ENCODE assay signal across 8 cellular contexts in the genomic region with DNA sequence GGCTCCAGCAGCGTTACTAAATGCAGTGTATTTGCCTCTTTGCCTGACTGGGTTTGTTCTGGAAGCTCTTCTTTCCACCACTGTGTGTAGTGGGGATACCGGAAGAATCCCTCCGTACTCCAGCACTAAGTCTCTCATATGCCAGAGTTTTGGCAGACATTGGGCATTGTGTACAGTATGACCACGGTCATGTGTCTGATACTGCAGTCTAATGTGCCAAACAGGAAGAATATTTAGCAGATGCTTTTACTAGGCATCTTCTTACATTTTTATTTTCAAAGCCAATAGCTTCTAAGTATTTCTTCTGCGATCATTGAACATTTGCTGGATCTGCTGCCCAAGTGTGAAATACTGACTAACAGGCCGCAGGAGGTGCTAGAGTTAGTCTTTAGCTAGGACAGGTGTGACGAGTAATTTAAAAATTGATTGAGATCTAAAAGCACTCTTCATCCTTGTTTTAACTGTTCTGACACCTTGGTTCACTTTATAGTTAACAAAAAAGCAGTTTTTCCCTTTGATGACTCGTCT. TPM values are rescaled to one million over a fixed set of nuclear protein-coding genes. Genes with fewer than 3 reads are reported as not detected.
DNase-seq lines count a peak whose midpoint lies in the region; ATAC-seq, FAIRE-seq and TF ChIP-seq lines count a peak whose summit lies in the region.

No MANE protein-coding gene starts in this region.

- no peak for TF ChIP-seq POLR2A in GM12878 (IDR thresholded peaks at IDR 0.05; ENCODE audit: low read depth, low read length)

- no peaks in the 10 kb centered on the region; a peak in 1 of 4 replicates for H3K27me3 ChIP-seq in GM12878 (replicated peaks in 1 of 2; ENCODE audit: control insufficient read depth in 2 of 2, insufficient read depth in 2 of 2, low read length in 1 of 2)

- SMC1A ChIA-PET in GM12878 (lab: Charles Lee; ENCODE audit: uncharacterized antibody, unreplicated experiment), result interaction anchor here (0.7 to 1.7 kb wide), 10 partner anchors 15 to 531 kb away, joined by 3 to 6 read pairs (median 3); no protein-coding TSS in a partner anchor

- no peaks in the 10 kb centered on the region; the same call in 2 of the 3 replicates for H3K9me3 ChIP-seq in GM12878 (replicated peaks; ENCODE audit: control insufficient read depth, insufficient read depth, low read length)

- H3K4me2 ChIP-seq in GM12878 (ENCODE audit: control insufficient read depth, insufficient read depth), result peak overlapping the region; percentile 95

- intact Hi-C loops in GM12878 (cut with micrococcal nuclease; ENCODE audit: unreplicated experiment), result loop anchor here (5.0 to 10.0 kb wide), 4 partner anchors 80 to 573 kb away; no protein-coding TSS in a partner anchor

- peak overlapping the region; percentile 36 for H3K27ac ChIP-seq in GM12878 (ENCODE audit: control insufficient read depth, insufficient read depth)

- CTCF ChIA-PET in GM12878 (lab: Yijun Ruan, JAX), result interaction anchor here (0.8 to 1.9 kb wide), 12 partner anchors 9 to 1053 kb away, joined by 3 to 15 read pairs (median 3); no protein-coding TSS in a partner anchor

- TSS peak; percentile 96 for BruUV-seq in GM12878 (replicated peaks; lab: Mats Ljungman, UMichigan)

- H2AFZ ChIP-seq in GM12878 (ENCODE audit: control insufficient read depth, low read depth, low read length), result peak overlapping the region; percentile 66

- H3K4me1 ChIP-seq in GM12878 (ENCODE audit: control insufficient read depth, insufficient read depth, low read length), result peaks cover 42% of the 10 kb centered on the region

- RAD21 ChIA-PET in GM12878 (lab: Charles Lee; ENCODE audit: unreplicated experiment), result interaction anchor here (0.7 to 1.8 kb wide), 8 partner anchors 15 to 311 kb away, joined by 3 to 5 read pairs (median 3); no protein-coding TSS in a partner anchor

- H3K9ac ChIP-seq in GM12878 (ENCODE audit: control insufficient read depth, insufficient read depth, low read length), result peak overlapping the region; percentile 43; the same call in 1 of the 2 replicates

- in situ Hi-C loops in GM12878 (cut with MboI), result no loop called here

- 28% methylated on average over 8 of the region's 8 CpGs for WGBS in GM12878 (ENCODE audit: insufficient coverage, insufficient replicate concordance, low lambda C conversion rate, missing lambda C conversion rate)

- TF ChIP-seq EP300 in GM12878 (IDR thresholded peaks at IDR 0.05; ENCODE audit: borderline replicate concordance in 1 of 2, control insufficient read depth in 1 of 2, low read depth in 2 of 2, low read length in 2 of 2), result no peak

- ATAC-seq in GM12878, result peak; percentile 5; the same call in 1 of the 3 replicates

- TF ChIP-seq CTCF in HFF-Myc (IDR thresholded peaks at IDR 0.05; ENCODE audit: low read depth, low read length, missing control alignments) (no peak), GM12878 (IDR thresholded peaks at IDR 0.05 in 2 of 3, conservative IDR thresholded peaks at IDR 0.05 in 1 of 3; ENCODE audit: control insufficient read depth in 2 of 3, extremely low read depth in 1 of 3, insufficient read depth in 1 of 3, low read depth in 3 of 3, low read length in 3 of 3) (peak; percentile 19 to 43 (median 19); a peak in 4 of 6 replicates)

- H3K4me3 ChIP-seq in HFF-Myc (replicated peaks; ENCODE audit: low read depth, low read length) (peak overlapping the region; percentile 33), GM12878 (peak overlapping the region; percentile 61)

- H4K20me1 ChIP-seq in GM12878 (ENCODE audit: control insufficient read depth, insufficient read depth), result no peaks in the 10 kb centered on the region

- H3K36me3 ChIP-seq in GM12878 (ENCODE audit: control insufficient read depth in 2 of 2, insufficient read depth in 2 of 2, low read length in 1 of 2), result no peaks in the 10 kb centered on the region

- peak; percentile 54 for TF ChIP-seq RAD21 in GM12878 (IDR thresholded peaks at IDR 0.05; ENCODE audit: insufficient read depth, low read depth, low read length)

- POLR2A ChIA-PET in GM12878 (lab: Charles Lee), result no interaction called here

- no peak for FAIRE-seq in GM12878 (lab: Jason Lieb, UNC)

- no peaks in the 10 kb centered on the region for H3K79me2 ChIP-seq in GM12878 (ENCODE audit: control insufficient read depth, insufficient read depth, low read length)

- DNase-seq in Ammon's horn (ENCODE audit: low spot score) (peak; percentile 18), HFF-Myc (ENCODE audit: extremely low read depth, low read depth) (no peak), GM12878 (ENCODE audit: low read depth, low spot score) (no peak), kidney tubule cell (ENCODE audit: low spot score) (peak; percentile 37), superior temporal gyrus (ENCODE audit: extremely low spot score) (peak; percentile 59), NCI-H2107 (lab: John Stamatoyannopoulos, UW) (no peak)
- no peak for DNase-seq in stimulated activated CD4-positive, alpha-beta T cell treated with anti-CD3 and anti-CD28 coated beads, Interleukin-15, amount 100 ng/mL, for 24 hours
- DNase-seq in activated CD8-positive, alpha-beta memory T cell treated with anti-CD3 and anti-CD28 coated beads, Interleukin-2, amount 50 U/mL, for 48 hours, result no peak

TF ChIP-seq in GM12878, 131 proteins besides CTCF, POLR2A, EP300 and RAD21:
- TF ChIP-seq MXI1 (IDR thresholded peaks at IDR 0.05; ENCODE audit: low read depth, low read length) (0 out of 2 replicates have a peak, but pooled peaks have one; percentile 26), EZH2 (IDR thresholded peaks at IDR 0.05; ENCODE audit: borderline replicate concordance, control insufficient read depth, low read depth, low read length) (no peak), STAT1 (conservative IDR thresholded peaks at IDR 0.05) (no peak), MTA3 (IDR thresholded peaks at IDR 0.05; ENCODE audit: borderline replicate concordance, low read length) (0 out of 2 replicates have a peak, but pooled peaks have one; percentile 16)
- TF ChIP-seq, protein P1, sequence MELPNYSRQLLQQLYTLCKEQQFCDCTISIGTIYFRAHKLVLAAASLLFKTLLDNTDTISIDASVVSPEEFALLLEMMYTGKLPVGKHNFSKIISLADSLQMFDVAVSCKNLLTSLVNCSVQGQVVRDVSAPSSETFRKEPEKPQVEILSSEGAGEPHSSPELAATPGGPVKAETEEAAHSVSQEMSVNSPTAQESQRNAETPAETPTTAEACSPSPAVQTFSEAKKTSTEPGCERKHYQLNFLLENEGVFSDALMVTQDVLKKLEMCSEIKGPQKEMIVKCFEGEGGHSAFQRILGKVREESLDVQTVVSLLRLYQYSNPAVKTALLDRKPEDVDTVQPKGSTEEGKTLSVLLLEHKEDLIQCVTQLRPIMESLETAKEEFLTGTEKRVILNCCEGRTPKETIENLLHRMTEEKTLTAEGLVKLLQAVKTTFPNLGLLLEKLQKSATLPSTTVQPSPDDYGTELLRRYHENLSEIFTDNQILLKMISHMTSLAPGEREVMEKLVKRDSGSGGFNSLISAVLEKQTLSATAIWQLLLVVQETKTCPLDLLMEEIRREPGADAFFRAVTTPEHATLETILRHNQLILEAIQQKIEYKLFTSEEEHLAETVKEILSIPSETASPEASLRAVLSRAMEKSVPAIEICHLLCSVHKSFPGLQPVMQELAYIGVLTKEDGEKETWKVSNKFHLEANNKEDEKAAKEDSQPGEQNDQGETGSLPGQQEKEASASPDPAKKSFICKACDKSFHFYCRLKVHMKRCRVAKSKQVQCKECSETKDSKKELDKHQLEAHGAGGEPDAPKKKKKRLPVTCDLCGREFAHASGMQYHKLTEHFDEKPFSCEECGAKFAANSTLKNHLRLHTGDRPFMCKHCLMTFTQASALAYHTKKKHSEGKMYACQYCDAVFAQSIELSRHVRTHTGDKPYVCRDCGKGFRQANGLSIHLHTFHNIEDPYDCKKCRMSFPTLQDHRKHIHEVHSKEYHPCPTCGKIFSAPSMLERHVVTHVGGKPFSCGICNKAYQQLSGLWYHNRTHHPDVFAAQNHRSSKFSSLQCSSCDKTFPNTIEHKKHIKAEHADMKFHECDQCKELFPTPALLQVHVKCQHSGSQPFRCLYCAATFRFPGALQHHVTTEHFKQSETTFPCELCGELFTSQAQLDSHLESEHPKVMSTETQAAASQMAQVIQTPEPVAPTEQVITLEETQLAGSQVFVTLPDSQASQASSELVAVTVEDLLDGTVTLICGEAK (IDR thresholded peaks at IDR 0.05; ENCODE audit: borderline replicate concordance), result 0 out of 2 replicates have a peak, but pooled peaks have one; percentile 0

RNA-seq across cellular contexts. Expression of a gene that starts 0.7 kb away (rescaled TPM):
- 4.5 and 6.2 TPM in 2 replicates for total RNA-seq in GM12878 (2013; cell fraction: nucleolus; rRNA removed)
- 2.0 and 2.8 TPM in 2 replicates for total RNA-seq in GM12878 (2014; rRNA removed)
- 1.4 TPM in 2 replicates for total RNA-seq in GM12878 (2014; rRNA removed; fragmentation: Illumina TruSeq; extraction: Trizol)
- total RNA-seq in GM12878 (2021), result 2.9 and 3.2 TPM in 2 replicates
- 0.31 TPM for polyA plus RNA-seq in GM12878 (2011; ENCODE audit: low read depth)
- 4.1 and 4.9 TPM in 2 replicates for polyA plus RNA-seq in GM12878 (2011; rRNA removed)
- 3.9 and 4.3 TPM in 2 replicates for polyA plus RNA-seq in GM12878 (2011; cell fraction: cytosol; rRNA removed)
- 7.6 and 8.4 TPM in 2 replicates for polyA plus RNA-seq in GM12878 (2011; cell fraction: nucleus; rRNA removed)
- 0.31 and 0.74 TPM in 2 replicates for polyA plus RNA-seq in GM12878 (2012)
- 1.5 and 1.7 TPM in 2 replicates for polyA plus RNA-seq in GM12878 (2014; fragmentation: Illumina TruSeq; extraction: Trizol)
- polyA plus RNA-seq in GM12878 (2014; fragmentation: Nextera tagmentation; extraction: Ambion mirVana), result under 1 TPM; 0.31 to 0.40 TPM
- polyA plus RNA-seq in GM12878 (2014; rRNA removed), result 2.9 and 4.1 TPM in 2 replicates
- 1 to 10 TPM in 1 of 2 experiments, under 1 TPM in 1; 0.10 to 1.5 TPM for polyA plus RNA-seq in GM12878 (2016; fragmentation: Nextera tagmentation; extraction: Ambion mirVana)
- polyA minus RNA-seq in GM12878 (2011; rRNA and poly(A)+ RNA removed), result 4.6 and 5.8 TPM in 2 replicates
- polyA minus RNA-seq in GM12878 (2011; cell fraction: cytosol; rRNA and poly(A)+ RNA removed), result 1.1 and 1.3 TPM in 2 replicates
- 6.9 and 15.4 TPM in 2 replicates for polyA minus RNA-seq in GM12878 (2011; cell fraction: nucleus; rRNA and poly(A)+ RNA removed)

Comparison
In these comparisons a context has a peak if more than half of its experiments do, and no peak if none do; other contexts are left out.
1. DNase-seq: peak in Ammon's horn (single experiment), kidney tubule cell (single experiment) and superior temporal gyrus (single experiment); none in HFF-Myc (single experiment), GM12878 (single experiment), NCI-H2107 (single experiment), stimulated activated CD4-positive, alpha-beta T cell treated with anti-CD3 and anti-CD28 coated beads, Interleukin-15, amount 100 ng/mL, for 24 hours (single experiment) and activated CD8-positive, alpha-beta memory T cell treated with anti-CD3 and anti-CD28 coated beads, Interleukin-2, amount 50 U/mL, for 48 hours (single experiment).